ENCODE assay signal across 8 cellular contexts in the genomic region with DNA sequence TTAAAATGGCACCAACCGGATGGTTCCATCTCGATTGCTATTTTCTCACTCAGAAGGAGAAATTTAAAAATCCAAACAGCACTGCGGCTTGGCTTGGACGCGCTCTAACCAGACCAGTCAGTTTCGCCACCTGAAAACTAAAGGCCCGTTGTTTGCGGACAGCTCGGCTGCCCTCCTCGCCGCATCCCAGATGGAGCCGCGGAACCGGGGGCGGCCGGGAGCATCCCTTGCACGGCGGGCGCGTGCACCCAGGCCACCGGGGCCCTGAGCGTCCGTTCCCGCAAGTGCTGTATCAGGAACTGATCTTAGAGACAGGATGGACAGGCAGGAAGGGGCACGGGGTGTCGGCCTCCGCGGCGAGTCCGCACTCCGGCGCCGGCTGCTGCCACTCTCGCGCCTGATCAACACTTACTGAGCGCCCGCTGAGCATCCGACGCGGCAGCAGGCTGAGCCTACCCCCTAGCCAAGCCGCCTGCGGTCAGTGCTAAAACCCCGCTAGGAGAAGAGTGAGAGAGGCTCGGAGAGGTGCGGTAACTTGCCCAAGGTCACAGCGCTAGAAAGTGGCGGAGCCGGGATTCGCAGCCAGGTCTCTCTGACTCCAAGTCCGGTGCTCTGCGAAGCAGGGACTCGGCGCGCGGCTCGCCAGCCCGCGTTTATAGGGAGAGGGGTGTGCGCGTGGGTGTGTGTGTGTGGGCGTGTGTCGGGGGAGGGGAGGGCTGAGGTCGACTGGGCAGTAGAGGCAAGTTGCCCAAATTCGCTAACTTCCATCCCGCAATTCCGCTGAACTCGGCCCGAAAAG. TPM values are rescaled to one million over a fixed set of nuclear protein-coding genes. Genes with fewer than 3 reads are reported as not detected.
A peak's percentile ranks its signal among the peaks of the same experiment; 100 is the strongest.
DNase-seq lines count a peak whose midpoint lies in the region; ATAC-seq and TF ChIP-seq lines count a peak whose summit lies in the region.

TSS of gene CITED1 (minus strand) at position 629 of the 799 bp plus-strand sequence. CDS start 3,045 bp downstream, outside the sequence.

- H3K4me1 Mint-ChIP-seq in mesothelial cell of epicardium = peaks cover 21% of the 10 kb centered on the region

- intact Hi-C loops in breast epithelium (cut with DNase I; ENCODE audit: low total_unique reads) = no loop called here
- intact Hi-C loops in aorta (cut with DNase I) = loop anchor here in 1 of 2 donors (10.0 kb wide), 1 partner anchor 229 kb away; no protein-coding TSS in a partner anchor

- H3K9ac ChIP-seq in ES-I3 (ENCODE audit: low read depth, low read length) (peak within 1 kb of the TSS; percentile 61), NT2/D1 (ENCODE audit: insufficient read length, low read depth) (peak within 1 kb of the TSS; percentile 57)

- H3K9me3 ChIP-seq in ES-I3 (ENCODE audit: control insufficient read depth, insufficient read depth, low read length) = no peaks in the 10 kb centered on the region
- no peaks in the 10 kb centered on the region for H3K9me3 ChIP-seq in NT2/D1 (ENCODE audit: insufficient read depth, low read length)
- no peaks in the 10 kb centered on the region for H3K9me3 ChIP-seq in breast epithelium
- no peaks in the 10 kb centered on the region for H3K9me3 ChIP-seq in aorta (ENCODE audit: control insufficient read depth, low read length)

- no peak within 1 kb of the TSS for H3K27ac ChIP-seq in breast epithelium
- no peak within 1 kb of the TSS for H3K27ac ChIP-seq in aorta (ENCODE audit: low read depth in 1 of 2, low read length in 2 of 2)

- H3K27ac Mint-ChIP-seq in mesothelial cell of epicardium = no peak within 1 kb of the TSS

- no peaks in the 10 kb centered on the region for H3K36me3 Mint-ChIP-seq in mesothelial cell of epicardium

- ATAC-seq in aorta (ENCODE audit: low FRiP score) = no peak

- WGBS in aorta, 2 donors = 1 to 6% methylated on average over 63 to 68 of the region's 68 CpGs

- DNase-seq in NT2/D1 (ENCODE audit: low read depth, low spot score) = no peak
- no peak for DNase-seq in breast epithelium (ENCODE audit: low spot score in 2 of 2)
- no peak for DNase-seq in mesothelial cell of epicardium (ENCODE audit: low spot score in 2 of 2, unreplicated experiment in 2 of 2)
- no peak for DNase-seq in aorta
- no peak for DNase-seq in AG08396 (ENCODE audit: low spot score)
- DNase-seq in NK-92 treated with Interleukin-12 subunit alpha and Interleukin-12 subunit beta, amount 100 ng/mL, for 24 hours (lab: John Stamatoyannopoulos, UW) = no peak
- DNase-seq in NCI-H345 treated with DMSO at 0.1 percent for 48 hours (lab: John Stamatoyannopoulos, UW; ENCODE audit: unreplicated experiment) = no peak

- H3K4me3 ChIP-seq in NT2/D1 (ENCODE audit: insufficient read length, low read depth) = peak within 1 kb of the TSS; percentile 54
- peak within 1 kb of the TSS; percentile 46 to 78 (median 57) for H3K4me3 ChIP-seq in breast epithelium
- peak within 1 kb of the TSS; percentile 61 to 88 for H3K4me3 ChIP-seq in aorta (ENCODE audit: low read length in 2 of 2)

- no peak for TF ChIP-seq CTCF in breast epithelium (IDR thresholded peaks at IDR 0.05)
- TF ChIP-seq CTCF in mesothelial cell of epicardium (IDR thresholded peaks at IDR 0.05; ENCODE audit: unreplicated experiment) = no peak

- peaks cover 5% of the 10 kb centered on the region for H3K9me3 Mint-ChIP-seq in mesothelial cell of epicardium

- TF ChIP-seq POLR2A in breast epithelium (IDR thresholded peaks at IDR 0.05) = no peak

- peak within 1 kb of the TSS; percentile 79 for H3K4me3 Mint-ChIP-seq in mesothelial cell of epicardium

- no peaks in the 10 kb centered on the region for H3K36me3 ChIP-seq in ES-I3 (ENCODE audit: insufficient read depth, low read length)
- H3K36me3 ChIP-seq in NT2/D1 (ENCODE audit: insufficient read depth, insufficient read length, low read length) = no peaks in the 10 kb centered on the region
- H3K36me3 ChIP-seq in breast epithelium = no peaks in the 10 kb centered on the region
- no peaks in the 10 kb centered on the region for H3K36me3 ChIP-seq in aorta (ENCODE audit: control insufficient read depth in 1 of 2, insufficient read depth in 2 of 2, low read length in 1 of 2)

- H3K27me3 Mint-ChIP-seq in mesothelial cell of epicardium (ENCODE audit: low read depth) = peaks cover 79% of the 10 kb centered on the region

- H3K4me1 ChIP-seq in ES-I3 (ENCODE audit: insufficient read depth, low read length) = no peaks in the 10 kb centered on the region
- H3K4me1 ChIP-seq in NT2/D1 (ENCODE audit: insufficient read depth, insufficient read length) = no peaks in the 10 kb centered on the region
- H3K4me1 ChIP-seq in breast epithelium = peaks cover 5 to 6% of the 10 kb centered on the region in 2 donors
- H3K4me1 ChIP-seq in aorta (ENCODE audit: control insufficient read depth in 1 of 2, insufficient read depth in 2 of 2, low read length in 2 of 2) = no peaks in the 10 kb centered on the region

- H3K27me3 ChIP-seq in NT2/D1 (ENCODE audit: insufficient read depth, insufficient read length) (peaks cover 91% of the 10 kb centered on the region), breast epithelium (peaks cover 4 to 96% of the 10 kb centered on the region in 2 donors), aorta (ENCODE audit: control insufficient read depth in 1 of 2, insufficient read depth in 2 of 2, low read length in 1 of 2) (no peaks in the 10 kb centered on the region)

RNA-seq across cellular contexts. Expression of gene CITED1, which starts in this region (rescaled TPM):
- total RNA-seq in breast epithelium (10 to 100 TPM in 2 of 3 donors, under 1 TPM in 1; 0.32 to 28.2 (median 24.6) TPM), mesothelial cell of epicardium (1.4 to 2.8 TPM (median 1.6 TPM) in 3 replicates), aorta (not detected)
- under 1 TPM in 1 of 2 donors, not detected in 1; 0.46 TPM for polyA plus RNA-seq in aorta
